ENCODE assay signal across 20 cellular contexts in the genomic region with DNA sequence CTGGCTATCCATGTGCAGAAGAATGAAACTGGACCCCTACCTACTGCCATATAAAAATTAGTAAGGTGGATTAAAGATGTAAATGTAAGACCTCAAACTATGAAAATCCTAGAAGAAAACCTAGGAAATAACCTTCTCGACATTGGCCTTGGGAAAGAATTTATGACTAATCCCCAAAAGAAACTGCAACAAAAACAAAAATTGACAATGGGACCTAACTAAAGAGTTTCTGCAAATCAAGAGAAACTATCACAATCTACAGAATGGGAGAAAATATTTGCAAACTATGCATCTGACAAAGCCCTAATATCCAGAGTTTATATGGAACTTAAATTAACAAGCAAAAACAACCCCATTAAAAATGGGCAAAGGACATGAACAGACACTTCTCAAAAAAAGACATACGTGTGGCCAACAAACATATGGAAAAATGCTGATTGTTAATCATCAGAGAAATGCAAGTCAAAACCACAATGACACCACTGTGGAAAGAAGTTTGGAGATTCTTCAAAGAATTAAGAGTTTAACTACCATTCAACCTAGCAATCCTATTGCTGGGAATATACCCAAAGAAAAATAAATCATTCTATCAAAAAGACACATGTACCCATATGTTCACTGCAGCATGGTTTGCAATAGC.
"Had no signal": no experiment of that assay in that cellular context is flagged by ENCODE, and none has a peak within 500 bp of the region (broad histone marks: within the 10 kb centered on the region; RNA-seq: fewer than 3 reads in every experiment).

No MANE protein-coding gene starts in this region.

- H3K4me1 ChIP-seq: parathyroid adenoma, right lobe of liver had no signal

- H3K9me3 ChIP-seq: neutrophil, right lobe of liver, thoracic aorta, upper lobe of right lung had no signal

- H3K27ac ChIP-seq: neutrophil, parathyroid adenoma, right lobe of liver, stomach, upper lobe of right lung had no signal

- H3K4me3 ChIP-seq: right lobe of liver, stomach, thoracic aorta, upper lobe of right lung had no signal

- ATAC-seq: left cardiac atrium; naive thymus-derived CD4-positive, alpha-beta T cell; right lobe of liver; upper lobe of right lung had no signal

- H3K9me3 Mint-ChIP-seq: central memory CD8-positive, alpha-beta T cell had no signal

- DNase-seq: activated CD4-positive, alpha-beta T cell treated with anti-CD3 and anti-CD28 coated beads, Interleukin-2, amount 50 U/mL, for 1 hour; activated CD8-positive, alpha-beta memory T cell treated with anti-CD3 and anti-CD28 coated beads for 24 hours; activated CD8-positive, alpha-beta memory T cell treated with anti-CD3 and anti-CD28 coated beads, Interleukin-2, amount 50 U/mL, for 48 hours; activated gamma-delta T cell treated with Interleukin-2 at 50 U/mL for 16 hours; activated T-cell treated with anti-CD3 and anti-CD28 coated beads, Interleukin-2, amount 50 U/mL, for 48 hours; cortex of kidney; left cardiac atrium; mesendoderm; naive thymus-derived CD4-positive, alpha-beta T cell; right lobe of liver; small intestine; stimulated activated CD4-positive, alpha-beta T cell treated with anti-CD3 and anti-CD28 coated beads, Interleukin-15, amount 100 ng/mL, for 24 hours; stimulated activated CD4-positive, alpha-beta T cell treated with anti-CD3 and anti-CD28 coated beads, Interleukin-2, amount 100 ng/mL, for 48 hours; stomach; T1000; upper lobe of right lung had no signal

- FAIRE-seq: small intestine had no signal

- H3K9ac ChIP-seq: parathyroid adenoma had no signal

- H3K4me3 Mint-ChIP-seq: central memory CD8-positive, alpha-beta T cell had no signal

- H3K27me3 Mint-ChIP-seq: central memory CD8-positive, alpha-beta T cell; naive thymus-derived CD4-positive, alpha-beta T cell had no signal

- H2AFZ ChIP-seq: parathyroid adenoma had no signal

- H3K27me3 ChIP-seq: neutrophil, right lobe of liver, stomach, upper lobe of right lung had no signal
